8 cellular contexts compared by ENCODE assay signal in genomic region chr10:22324893-22325271, GRCh38. TPM values are rescaled to one million over a fixed set of nuclear protein-coding genes. Genes with fewer than 3 reads are reported as not detected.
DNase-seq lines count a peak whose midpoint lies in the region; ATAC-seq and TF ChIP-seq lines count a peak whose summit lies in the region.

No MANE protein-coding gene starts in this region.

- peak overlapping the region; percentile 46 for H2AFZ ChIP-seq in mammary epithelial cell (ENCODE audit: low read depth, low read length)

- intact Hi-C loops in A673 (cut with micrococcal nuclease; ENCODE audit: unreplicated experiment), result loop anchor here (10.0 kb wide), 2 partner anchors 330 to 830 kb away; no protein-coding TSS in a partner anchor
- intact Hi-C loops in mammary epithelial cell (cut with micrococcal nuclease), result loop anchor here (5.0 to 10.0 kb wide), 2 partner anchors 112 to 390 kb away; partner anchors contain the start of gene PIP4K2A
- intact Hi-C loops in thyroid gland (cut with DNase I), result loop anchor here (10.0 kb wide), 2 partner anchors 320 to 800 kb away; partner anchors contain the start of genes DNAJC1 and SKIDA1

- TF ChIP-seq POLR2A in thyroid gland (IDR thresholded peaks at IDR 0.05), result no peak

- dilution Hi-C loops in mammary epithelial cell (cut with HindIII; ENCODE audit: low sequenced_read_pairs), result no loop called here

- no peaks in the 10 kb centered on the region for H4K20me1 ChIP-seq in mammary epithelial cell (ENCODE audit: insufficient read depth, low read length)

- H3K4me1 ChIP-seq in A673 (ENCODE audit: insufficient read depth, low read length, poor library complexity, severe bottlenecking) (peaks cover 28% of the 10 kb centered on the region), mammary epithelial cell (ENCODE audit: insufficient read depth, low read length) (peaks cover 13% of the 10 kb centered on the region), mucosa of stomach (ENCODE audit: control insufficient read depth, insufficient read depth, low read length) (peaks cover 14% of the 10 kb centered on the region), thyroid gland (peaks cover 13 to 23% of the 10 kb centered on the region in 2 donors)

- no peak for DNase-seq in A673 (ENCODE audit: low spot score)
- peak; percentile 27 for DNase-seq in HT-29 (ENCODE audit: low spot score)
- DNase-seq in mammary epithelial cell, result no peak
- no peak for DNase-seq in cerebellar cortex (ENCODE audit: low spot score)
- no peak for DNase-seq in thyroid gland

- ATAC-seq in HG03571 (IDR thresholded peaks at IDR 0.05; ENCODE audit: unreplicated experiment), result no peak
- no peak for ATAC-seq in HG03520 (IDR thresholded peaks at IDR 0.05; ENCODE audit: unreplicated experiment)

- in situ Hi-C loops in mammary epithelial cell (cut with MboI; ENCODE audit: low sequenced_read_pairs in 2 of 2), result no loop called here

- WGBS in mammary epithelial cell (ENCODE audit: low coverage, missing lambda C conversion rate), result 35% methylated on average over 7 of the region's 9 CpGs
- WGBS in thyroid gland, 2 donors, result 6 to 9% methylated on average over 9 of the region's 9 CpGs

- H3K27ac ChIP-seq in A673 (ENCODE audit: low read depth, low read length, poor library complexity, severe bottlenecking) (no peak overlapping the region), mammary epithelial cell (ENCODE audit: insufficient read depth, low read depth, low read length) (no peak overlapping the region), thyroid gland (no peak overlapping the region)

- TF ChIP-seq CTCF in A673 (conservative IDR thresholded peaks at IDR 0.05; ENCODE audit: low read depth, low read length) (no peak), mammary epithelial cell (conservative IDR thresholded peaks at IDR 0.05 in 1 of 2, IDR thresholded peaks at IDR 0.05 in 1 of 2; ENCODE audit: extremely low read depth in 1 of 2, insufficient read depth in 1 of 2, low read depth in 1 of 2, low read length in 2 of 2) (no peak), thyroid gland (IDR thresholded peaks at IDR 0.05) (no peak)

- H3K27me3 ChIP-seq in A673 (replicated peaks; ENCODE audit: insufficient read depth, low read depth, low read length, poor library complexity), result peaks cover 12% of the 10 kb centered on the region
- H3K27me3 ChIP-seq in mammary epithelial cell (ENCODE audit: insufficient read depth, low read length), result peaks cover 12% of the 10 kb centered on the region
- peaks cover 33% of the 10 kb centered on the region for H3K27me3 ChIP-seq in mucosa of stomach (ENCODE audit: control insufficient read depth, insufficient read depth, low read length)
- no peaks in the 10 kb centered on the region for H3K27me3 ChIP-seq in thyroid gland

- POLR2A ChIA-PET in A673 (lab: Charles Lee; ENCODE audit: low non-redundant PET), result no interaction called here

- H3K4me3 ChIP-seq in A673 (ENCODE audit: low read depth, low read length, poor library complexity, severe bottlenecking) (peak overlapping the region; percentile 75), mammary epithelial cell (replicated peaks in 1 of 3; ENCODE audit: insufficient read depth in 1 of 3, low read depth in 2 of 3, low read length in 3 of 3) (peak overlapping the region; percentile 52 to 70 (median 65)), mucosa of stomach (ENCODE audit: low read length) (peak overlapping the region; percentile 16), thyroid gland (replicated peaks in 1 of 3) (peak overlapping the region in 1 of 3 donors; percentile 34)

- no TSS peak for BruUV-seq in A673 (replicated peaks; lab: Mats Ljungman, UMichigan)
- no TSS peak for BruUV-seq in mammary epithelial cell (replicated peaks; lab: Mats Ljungman, UMichigan)

- no peaks in the 10 kb centered on the region for H3K9me3 ChIP-seq in A673 (ENCODE audit: low read depth, low read length, poor library complexity, severe bottlenecking)
- H3K9me3 ChIP-seq in mammary epithelial cell (replicated peaks; ENCODE audit: insufficient read depth, low read length), result no peaks in the 10 kb centered on the region
- H3K9me3 ChIP-seq in mucosa of stomach (ENCODE audit: control insufficient read depth, low read length), result no peaks in the 10 kb centered on the region
- H3K9me3 ChIP-seq in thyroid gland, result no peaks in the 10 kb centered on the region

- no peak overlapping the region for H3K9ac ChIP-seq in mammary epithelial cell (ENCODE audit: insufficient read depth, low read length)
- H3K9ac ChIP-seq in mucosa of stomach (ENCODE audit: low read length), result no peak overlapping the region

- peak overlapping the region; percentile 86 for H3K4me2 ChIP-seq in mammary epithelial cell (ENCODE audit: insufficient read depth, low read depth, low read length)

- peaks cover 35% of the 10 kb centered on the region for H3K36me3 ChIP-seq in A673 (ENCODE audit: insufficient read depth, low read length, poor library complexity, severe bottlenecking)
- peaks cover 16% of the 10 kb centered on the region for H3K36me3 ChIP-seq in mammary epithelial cell (ENCODE audit: insufficient read depth, low read length)
- H3K36me3 ChIP-seq in mucosa of stomach (ENCODE audit: control insufficient read depth, insufficient read depth, low read length), result no peaks in the 10 kb centered on the region
- peaks cover 10 to 13% of the 10 kb centered on the region in 2 donors for H3K36me3 ChIP-seq in thyroid gland

- H3K79me2 ChIP-seq in mammary epithelial cell (ENCODE audit: insufficient read depth, low read length), result peaks cover 35% of the 10 kb centered on the region

- CTCF ChIA-PET in A673 (lab: Charles Lee) (no interaction called here), mammary epithelial cell (lab: Charles Lee; ENCODE audit: low non-redundant PET) (no interaction called here)

RNA-seq across cellular contexts. Expression of gene BMI1, which starts 4.0 kb away (rescaled TPM):
- 65.3 and 85.2 TPM in 2 replicates for total RNA-seq in A673 (2021)
- total RNA-seq in HT-29 (2014; rRNA removed; shearing (Covaris generic)), result 17.6 and 19.5 TPM in 2 replicates
- 10 to 100 TPM; 35.5 to 42.0 TPM for total RNA-seq in mammary epithelial cell
- polyA plus RNA-seq in mammary epithelial cell, result 19.0 TPM
- 90.3 TPM for polyA minus RNA-seq in mammary epithelial cell
- 10 to 100 TPM; 41.2 to 73.5 (median 59.0) TPM for total RNA-seq in thyroid gland

RNA-seq across cellular contexts. Expression of gene COMMD3, which starts 8.7 kb away (rescaled TPM):
- 66.0 and 72.6 TPM in 2 replicates for total RNA-seq in A673 (2021)
- total RNA-seq in HT-29 (2014; rRNA removed; shearing (Covaris generic)), result 12.4 and 13.4 TPM in 2 replicates
- total RNA-seq in mammary epithelial cell, result 10 to 100 TPM; 26.7 to 48.5 TPM
- 22.5 TPM for polyA plus RNA-seq in mammary epithelial cell
- polyA minus RNA-seq in mammary epithelial cell, result 16.0 TPM
- 10 to 100 TPM; 29.9 to 41.3 (median 31.4) TPM for total RNA-seq in thyroid gland

RNA-seq across cellular contexts. Expression of gene SPAG6, which starts 20.4 kb away (rescaled TPM):
- total RNA-seq in A673 (2021) (0.39 and 0.74 TPM in 2 replicates), mammary epithelial cell (not detected), thyroid gland (under 1 TPM in 1 of 4 donors, not detected in 3; 0.27 TPM)
- not detected in 2 replicates for total RNA-seq in HT-29 (2014; rRNA removed; shearing (Covaris generic))
- polyA plus RNA-seq in mammary epithelial cell, result not detected
- polyA minus RNA-seq in mammary epithelial cell, result not detected
